In genomic region chr2:227414846-227415245, GRCh38 we compare ENCODE assay signal across 14 cellular contexts. TPM values are rescaled to one million over a fixed set of nuclear protein-coding genes. Genes with fewer than 3 reads are reported as not detected.
DNase-seq lines count a peak whose midpoint lies in the region; ATAC-seq, FAIRE-seq and TF ChIP-seq lines count a peak whose summit lies in the region.
"Had no signal": no experiment of that assay in that cellular context is flagged by ENCODE, and none has a peak within 500 bp of the region (broad histone marks: within the 10 kb centered on the region; RNA-seq: fewer than 3 reads in every experiment).

No MANE protein-coding gene starts in this region.

- H3K4me1 ChIP-seq in endothelial cell of umbilical vein (ENCODE audit: control insufficient read depth, extremely low read depth, insufficient read depth, low read length) (peaks cover 8% of the 10 kb centered on the region), smooth muscle cell (ENCODE audit: low read depth) (peaks cover 8% of the 10 kb centered on the region), SJCRH30 (peaks cover 28% of the 10 kb centered on the region)
- H3K4me1 ChIP-seq: HAP-1 had no signal

- whole genome bisulfite sequencing in smooth muscle cell (ENCODE audit: low lambda C conversion rate) = 80% methylated on average over 3 of the region's 3 CpGs

- no peak for FAIRE-seq in endothelial cell of umbilical vein (lab: Jason Lieb, UNC)
- FAIRE-seq: A204.1 had no signal

- ATAC-seq in GM21423 (IDR thresholded peaks at IDR 0.05; ENCODE audit: unreplicated experiment) = no peak
- ATAC-seq in HG02798 (IDR thresholded peaks at IDR 0.05; ENCODE audit: poor library complexity, unreplicated experiment) = no peak
- ATAC-seq: activated naive CD4-positive, alpha-beta T cell treated with anti-CD3 and anti-CD28 coated beads, Interleukin-2, amount 50 U/mL, for 72 hours had no signal

- H3K27ac ChIP-seq in endothelial cell of umbilical vein (ENCODE audit: insufficient read depth, low read depth, low read length) (no peak overlapping the region), smooth muscle cell (ENCODE audit: low read depth) (peak overlapping the region; percentile 43), SJCRH30 (no peak overlapping the region)

- intact Hi-C loops in endothelial cell of umbilical vein (cut with micrococcal nuclease) = loop anchor here (1.0 kb wide), 2 partner anchors 9 to 57 kb away; partner anchors contain the start of gene AGFG1

- no peak overlapping the region for H3K9ac ChIP-seq in endothelial cell of umbilical vein (replicated peaks; ENCODE audit: extremely low read depth, insufficient read depth, low read length)
- no peak overlapping the region for H3K9ac ChIP-seq in smooth muscle cell (ENCODE audit: low read depth)

- H3K4me3 ChIP-seq in endothelial cell of umbilical vein (replicated peaks in 1 of 3; ENCODE audit: insufficient read depth in 1 of 3, low read depth in 1 of 3, low read length in 3 of 3) = no peak overlapping the region
- no peak overlapping the region for H3K4me3 ChIP-seq in smooth muscle cell
- no peak overlapping the region for H3K4me3 ChIP-seq in SJCRH30
- H3K4me3 ChIP-seq: HAP-1 had no signal

- H3K79me2 ChIP-seq in endothelial cell of umbilical vein (ENCODE audit: control insufficient read depth, insufficient read depth, low read length) (no peaks in the 10 kb centered on the region), smooth muscle cell (ENCODE audit: low read depth) (no peaks in the 10 kb centered on the region)

- H3K27me3 ChIP-seq in endothelial cell of umbilical vein (ENCODE audit: control insufficient read depth in 2 of 2, insufficient read depth in 2 of 2, low read length in 2 of 2) (no peaks in the 10 kb centered on the region), smooth muscle cell (ENCODE audit: low read depth) (no peaks in the 10 kb centered on the region), SJCRH30 (no peaks in the 10 kb centered on the region)

- H3K9me1 ChIP-seq in endothelial cell of umbilical vein (replicated peaks; ENCODE audit: control insufficient read depth, extremely low read depth, insufficient read depth, low read length) = no peaks in the 10 kb centered on the region

- TF ChIP-seq CTCF in endothelial cell of umbilical vein (IDR thresholded peaks at IDR 0.05; ENCODE audit: extremely low read depth in 1 of 2, insufficient read depth in 1 of 2, low read depth in 1 of 2, low read length in 2 of 2) (no peak), smooth muscle cell (IDR thresholded peaks at IDR 0.05; ENCODE audit: borderline replicate concordance, insufficient read depth, poor library complexity, severe bottlenecking) (no peak)

- no peaks in the 10 kb centered on the region for H3K36me3 ChIP-seq in endothelial cell of umbilical vein (ENCODE audit: control insufficient read depth in 2 of 2, extremely low read depth in 1 of 2, insufficient read depth in 2 of 2, low read length in 2 of 2)
- H3K36me3 ChIP-seq in smooth muscle cell (ENCODE audit: low read depth) = no peaks in the 10 kb centered on the region
- no peaks in the 10 kb centered on the region for H3K36me3 ChIP-seq in SJCRH30
- H3K36me3 ChIP-seq: HAP-1 had no signal

- DNase-seq in NOMO-1 (lab: John Stamatoyannopoulos, UW; ENCODE audit: unreplicated experiment in 2 of 2) (peak; percentile 27 to 65), NOMO-1 treated with dmso at 0.1 percent for 144 hours (lab: John Stamatoyannopoulos, UW; ENCODE audit: unreplicated experiment) (no peak), RPMI7951 (ENCODE audit: low read depth) (peak; percentile 72), endothelial cell of umbilical vein (ENCODE audit: low read depth, low spot score) (no peak), smooth muscle cell (lab: John Stamatoyannopoulos, UW; ENCODE audit: unreplicated experiment) (no peak), SJCRH30 (no peak)
- DNase-seq: NCI-H146 had no signal

- no peak for TF ChIP-seq POLR2A in endothelial cell of umbilical vein (IDR thresholded peaks at IDR 0.05; ENCODE audit: low read depth, low read length)

- H4K20me1 ChIP-seq in endothelial cell of umbilical vein (replicated peaks; ENCODE audit: control insufficient read depth, extremely low read depth, insufficient read depth, low read length) (no peaks in the 10 kb centered on the region), smooth muscle cell (ENCODE audit: low read depth) (no peaks in the 10 kb centered on the region)

- dilution Hi-C loops in endothelial cell of umbilical vein (cut with MboI; ENCODE audit: extremely low pct_ligation_motif_present, low sequenced_read_pairs) = no loop called here

- H3K4me2 ChIP-seq in endothelial cell of umbilical vein (ENCODE audit: insufficient read depth, low read length) (no peak overlapping the region), smooth muscle cell (peak overlapping the region; percentile 1)

- H2AFZ ChIP-seq in endothelial cell of umbilical vein (ENCODE audit: low read depth, low read length) = peak overlapping the region; percentile 7
- no peak overlapping the region for H2AFZ ChIP-seq in smooth muscle cell (ENCODE audit: low read depth)

- CTCF ChIA-PET in endothelial cell of umbilical vein (lab: Charles Lee) = interaction anchor here (0.7 to 2.7 kb wide), 7 partner anchors 9 to 476 kb away, joined by 3 to 28 read pairs (median 4); no protein-coding TSS in a partner anchor

- POLR2A ChIA-PET in endothelial cell of umbilical vein (lab: Charles Lee) = no interaction called here

- H3K9me3 ChIP-seq in endothelial cell of umbilical vein (replicated peaks; ENCODE audit: control insufficient read depth, insufficient read depth, low read length) = no peaks in the 10 kb centered on the region
- H3K9me3 ChIP-seq in smooth muscle cell (replicated peaks; ENCODE audit: low read depth) = no peaks in the 10 kb centered on the region
- no peaks in the 10 kb centered on the region for H3K9me3 ChIP-seq in SJCRH30 (replicated peaks)
- H3K9me3 ChIP-seq: HAP-1 had no signal

- BruUV-seq in endothelial cell of umbilical vein (replicated peaks; lab: Mats Ljungman, UMichigan) = no TSS peak

- H3F3A ChIP-seq in smooth muscle cell (ENCODE audit: low read depth) = peaks cover 8% of the 10 kb centered on the region

TF ChIP-seq in endothelial cell of umbilical vein, 7 proteins besides CTCF, POLR2A, EP300 and RAD21:
- no peak for TF ChIP-seq EZH2 (IDR thresholded peaks at IDR 0.05; ENCODE audit: borderline replicate concordance, low read depth, low read length, severe bottlenecking)

RNA-seq across cellular contexts. Expression of gene SCYGR1, which starts 27.1 kb away (rescaled TPM):
- total RNA-seq in RPMI7951 (2014; rRNA removed; shearing (Covaris generic)) = not detected in 2 replicates
- total RNA-seq in endothelial cell of umbilical vein = not detected in 2 replicates
- polyA plus RNA-seq in endothelial cell of umbilical vein = not detected in 2 replicates
- polyA plus RNA-seq in endothelial cell of umbilical vein (2011; cell fraction: cytosol; rRNA removed) = not detected in 2 replicates
- polyA plus RNA-seq in endothelial cell of umbilical vein (2011; cell fraction: nucleus; rRNA removed) = not detected in 2 replicates
- polyA plus RNA-seq in endothelial cell of umbilical vein (2012) = not detected in 2 replicates
- polyA minus RNA-seq in endothelial cell of umbilical vein = not detected in 2 replicates
- not detected for polyA minus RNA-seq in endothelial cell of umbilical vein (2011; cell fraction: cytosol; rRNA and poly(A)+ RNA removed)
- polyA minus RNA-seq in endothelial cell of umbilical vein (2011; cell fraction: nucleus; rRNA and poly(A)+ RNA removed) = not detected in 2 replicates
- not detected in 2 replicates for total RNA-seq in smooth muscle cell
- polyA plus RNA-seq in smooth muscle cell = not detected in 2 replicates
- total RNA-seq in SJCRH30 (2014; rRNA removed; shearing (Covaris generic)) = not detected in 2 replicates
- total RNA-seq: activated naive CD4-positive, alpha-beta T cell treated with anti-CD3 and anti-CD28 coated beads, Interleukin-2, amount 50 U/mL, for 72 hours; kidney epithelial cell; pulmonary artery endothelial cell had no signal

RNA-seq across cellular contexts. Expression of gene TM4SF20, which starts 35.7 kb away (rescaled TPM):
- not detected in 2 replicates for total RNA-seq in RPMI7951 (2014; rRNA removed; shearing (Covaris generic))
- total RNA-seq in endothelial cell of umbilical vein (not detected in 2 replicates), smooth muscle cell (not detected in 2 replicates)
- polyA plus RNA-seq in endothelial cell of umbilical vein (not detected in 2 replicates), smooth muscle cell (not detected in 2 replicates)
- polyA plus RNA-seq in endothelial cell of umbilical vein (2011; cell fraction: cytosol; rRNA removed) = not detected in 2 replicates
- not detected in 2 replicates for polyA plus RNA-seq in endothelial cell of umbilical vein (2011; cell fraction: nucleus; rRNA removed)
- polyA plus RNA-seq in endothelial cell of umbilical vein (2012) = not detected in 2 replicates
- polyA minus RNA-seq in endothelial cell of umbilical vein = not detected in 2 replicates
- not detected for polyA minus RNA-seq in endothelial cell of umbilical vein (2011; cell fraction: cytosol; rRNA and poly(A)+ RNA removed)
- polyA minus RNA-seq in endothelial cell of umbilical vein (2011; cell fraction: nucleus; rRNA and poly(A)+ RNA removed) = not detected in 2 replicates
- not detected in 2 replicates for total RNA-seq in SJCRH30 (2014; rRNA removed; shearing (Covaris generic))
- total RNA-seq: activated naive CD4-positive, alpha-beta T cell treated with anti-CD3 and anti-CD28 coated beads, Interleukin-2, amount 50 U/mL, for 72 hours; kidney epithelial cell; pulmonary artery endothelial cell had no signal

RNA-seq across cellular contexts. Expression of gene AGFG1, which starts 57.1 kb away (rescaled TPM):
- total RNA-seq in RPMI7951 (2014; rRNA removed; shearing (Covaris generic)) = 85.0 and 120 TPM in 2 replicates
- total RNA-seq in endothelial cell of umbilical vein (69.2 and 87.9 TPM in 2 replicates), smooth muscle cell (127 and 143 TPM in 2 replicates)
- polyA plus RNA-seq in endothelial cell of umbilical vein (106 and 118 TPM in 2 replicates), smooth muscle cell (60.5 and 61.1 TPM in 2 replicates)
- polyA plus RNA-seq in endothelial cell of umbilical vein (2011; cell fraction: cytosol; rRNA removed) = 74.6 and 76.4 TPM in 2 replicates
- 74.6 and 78.2 TPM in 2 replicates for polyA plus RNA-seq in endothelial cell of umbilical vein (2011; cell fraction: nucleus; rRNA removed)
- polyA plus RNA-seq in endothelial cell of umbilical vein (2012) = 59.1 and 78.6 TPM in 2 replicates
- polyA minus RNA-seq in endothelial cell of umbilical vein = 200 and 250 TPM in 2 replicates
- 116 TPM for polyA minus RNA-seq in endothelial cell of umbilical vein (2011; cell fraction: cytosol; rRNA and poly(A)+ RNA removed)
- 83.4 and 129 TPM in 2 replicates for polyA minus RNA-seq in endothelial cell of umbilical vein (2011; cell fraction: nucleus; rRNA and poly(A)+ RNA removed)
- 76.0 and 89.9 TPM in 2 replicates for total RNA-seq in SJCRH30 (2014; rRNA removed; shearing (Covaris generic))

Comparison
In these comparisons a context has a peak if more than half of its experiments do, and no peak if none do; other contexts are left out.
1. DNase-seq: peak in NOMO-1 (2 of 2) and RPMI7951 (single experiment); none in NOMO-1 treated with dmso at 0.1 percent for 144 hours (single experiment), endothelial cell of umbilical vein (single experiment), smooth muscle cell (single experiment) and SJCRH30 (0 of 2).